ENCODE assay signal across 8 cellular contexts in the genomic region with DNA sequence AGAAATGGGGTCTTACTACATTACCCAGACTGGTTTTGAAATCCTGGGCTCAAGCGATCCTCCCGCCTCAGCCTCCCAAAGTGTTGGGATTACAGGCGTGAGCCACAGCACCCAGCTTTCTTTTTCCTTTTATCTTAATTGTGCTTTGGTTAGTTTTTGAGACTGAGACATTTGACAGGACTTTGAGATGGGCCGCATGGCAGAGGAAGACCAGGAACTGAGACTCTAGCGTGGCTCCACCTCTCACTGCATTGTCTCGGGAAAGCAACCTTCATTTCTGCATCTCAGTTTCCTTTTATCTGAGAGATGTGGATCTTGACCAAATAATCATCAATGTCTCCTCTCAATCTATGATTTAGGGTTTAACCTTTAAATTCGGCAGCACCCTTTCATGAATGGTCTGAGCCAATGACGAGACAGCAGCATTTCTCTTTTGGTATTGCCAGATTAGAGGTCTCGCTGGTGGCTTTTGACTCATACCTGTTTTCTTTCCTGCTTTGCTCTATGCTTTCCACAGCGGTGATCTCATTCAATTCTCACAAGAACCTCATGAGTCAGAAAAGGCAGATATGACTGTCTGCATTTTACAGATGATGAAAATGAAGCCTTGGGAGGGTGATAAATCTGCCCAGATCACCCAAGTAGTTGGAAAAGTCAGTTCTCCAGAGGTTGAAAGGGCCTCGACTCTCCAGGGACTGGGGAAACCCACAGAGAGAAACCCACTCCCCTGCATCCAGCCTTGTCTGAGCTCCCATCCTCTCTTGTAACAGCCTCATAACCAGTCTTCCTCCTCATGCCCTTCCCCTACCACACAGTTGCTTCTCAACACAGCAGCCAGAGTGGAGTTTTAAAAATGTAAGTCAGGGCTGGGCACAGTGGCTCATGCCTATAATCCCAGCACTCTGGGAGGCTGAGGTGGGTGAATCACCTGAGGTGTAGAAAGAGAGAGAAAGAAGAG.
DNase-seq lines count a peak whose midpoint lies in the region; ATAC-seq and TF ChIP-seq lines count a peak whose summit lies in the region.

No MANE protein-coding gene starts in this region.

- intact Hi-C loops in esophagus squamous epithelium (cut with DNase I), result no loop called here

- TF ChIP-seq CTCF in esophagus squamous epithelium (IDR thresholded peaks at IDR 0.05) (no peak), mesothelial cell of epicardium (IDR thresholded peaks at IDR 0.05; ENCODE audit: unreplicated experiment) (no peak)

- no peaks in the 10 kb centered on the region for H3K36me3 ChIP-seq in esophagus squamous epithelium
- H3K36me3 ChIP-seq in H7 (replicated peaks; ENCODE audit: control insufficient read depth, insufficient read depth, low read length), result no peaks in the 10 kb centered on the region

- H3K4me1 ChIP-seq in esophagus squamous epithelium, result peaks cover 0 to 5% (median 2%) of the 10 kb centered on the region in 3 donors

- DNase-seq in activated CD4-positive, alpha-beta T cell treated with anti-CD3 and anti-CD28 coated beads for 24 hours (ENCODE audit: low read depth in 2 of 2), result peak; percentile 27 to 43
- DNase-seq in glomerular visceral epithelial cell (ENCODE audit: extremely low spot score) (peak; percentile 53), esophagus squamous epithelium (lab: John Stamatoyannopoulos, UW) (no peak), H7 (no peak), mesothelial cell of epicardium (ENCODE audit: low spot score in 2 of 2, unreplicated experiment in 2 of 2) (no peak)

- H3K27ac ChIP-seq in esophagus squamous epithelium, result no peak overlapping the region

- no peak overlapping the region for H3K4me3 Mint-ChIP-seq in mesothelial cell of epicardium

- peaks cover 36% of the 10 kb centered on the region for H3K27me3 Mint-ChIP-seq in mesothelial cell of epicardium (ENCODE audit: low read depth)

- WGBS in esophagus squamous epithelium, 2 donors, result 57 to 64% methylated on average over 11 of the region's 11 CpGs

- H3K9me3 Mint-ChIP-seq in mesothelial cell of epicardium, result no peaks in the 10 kb centered on the region

- ATAC-seq in GM18867 (IDR thresholded peaks at IDR 0.05; ENCODE audit: unreplicated experiment) (peak; percentile 90), HG02973 (IDR thresholded peaks at IDR 0.05; ENCODE audit: unreplicated experiment) (peak; percentile 93), HG03135 (IDR thresholded peaks at IDR 0.05; ENCODE audit: unreplicated experiment) (no peak)

- H3K27me3 ChIP-seq in esophagus squamous epithelium (peaks cover 0 to 68% (median 0%) of the 10 kb centered on the region in 4 donors), H7 (ENCODE audit: control insufficient read depth, insufficient read depth, low read length) (no peaks in the 10 kb centered on the region)

- H3K4me3 ChIP-seq in esophagus squamous epithelium (no peak overlapping the region), H7 (ENCODE audit: insufficient read depth, low read depth, low read length) (no peak overlapping the region)

- no peaks in the 10 kb centered on the region for H3K36me3 Mint-ChIP-seq in mesothelial cell of epicardium

- TF ChIP-seq POLR2A in esophagus squamous epithelium (IDR thresholded peaks at IDR 0.05), result no peak

- H3K27ac Mint-ChIP-seq in mesothelial cell of epicardium, result no peak overlapping the region

- H3K4me1 Mint-ChIP-seq in mesothelial cell of epicardium, result peaks cover 2% of the 10 kb centered on the region

- no peaks in the 10 kb centered on the region for H3K9me3 ChIP-seq in esophagus squamous epithelium

Comparison
In these comparisons a context has a peak if more than half of its experiments do, and no peak if none do; other contexts are left out.
1. DNase-seq: peak in activated CD4-positive, alpha-beta T cell treated with anti-CD3 and anti-CD28 coated beads for 24 hours (2 of 2) and glomerular visceral epithelial cell (single experiment); none in esophagus squamous epithelium (single experiment), H7 (single experiment) and mesothelial cell of epicardium (0 of 2).